In the genomic region with DNA sequence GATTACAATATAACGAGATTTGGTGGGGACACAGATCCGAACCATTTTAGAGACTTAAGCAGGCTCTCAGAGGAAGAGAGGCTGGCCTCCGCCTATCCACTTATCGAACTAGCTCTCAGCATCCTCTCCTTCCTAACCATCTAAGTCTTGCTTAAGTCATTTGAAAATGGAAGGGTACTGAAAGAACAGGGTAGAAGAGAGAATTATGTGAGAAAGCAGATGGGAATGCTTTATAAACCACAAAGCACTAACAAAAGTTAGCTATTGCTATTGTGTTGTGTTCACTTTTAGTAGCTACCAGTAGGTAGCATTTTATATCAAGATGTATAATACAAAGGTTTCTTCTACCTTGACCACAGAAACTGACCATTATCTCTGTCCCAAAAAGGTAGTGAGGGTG, we compare ENCODE assay signal across 25 cellular contexts.
"Had no signal": no experiment of that assay in that cellular context is flagged by ENCODE, and none has a peak within 500 bp of the region (broad histone marks: within the 10 kb centered on the region; RNA-seq: fewer than 3 reads in every experiment).

No MANE protein-coding gene starts in this region.

- ATAC-seq: activated T-helper 17 cell treated with anti-CD3 and anti-CD28 coated beads, Interleukin-2, amount 50 U/mL, for 72 hours; gastrocnemius medialis; left colon; naive thymus-derived CD8-positive, alpha-beta T cell; right cardiac atrium; stimulated activated naive CD8-positive, alpha-beta T cell treated with anti-CD3 and anti-CD28 coated beads, Interleukin-15, Interleukin-2, amounts not matched to agents 100 U/mL and 50 U/mL, for 24 hours; T-helper 17 cell had no signal

- H3K27ac Mint-ChIP-seq: activated CD4-positive, alpha-beta memory T cell treated with anti-CD3 and anti-CD28 coated beads, Interleukin-2, amount 10 ng/mL, durations not matched to agents 7 days and 5 days; activated CD4-positive, alpha-beta T cell treated with anti-CD3 and anti-CD28 coated beads, Interleukin-2, amount 10 ng/mL, durations not matched to agents 7 days and 5 days; activated T-cell treated with anti-CD3 and anti-CD28 coated beads, Interleukin-2, amount 50 U/mL, for 24 hours; activated T-helper 17 cell treated with anti-CD3 and anti-CD28 coated beads, Interleukin-2, amount 50 U/mL, for 72 hours; memory B cell; naive thymus-derived CD8-positive, alpha-beta T cell; neural progenitor cell; T-helper 17 cell had no signal

- H3K9me3 ChIP-seq: esophagus muscularis mucosa, gastrocnemius medialis, spleen, thoracic aorta had no signal

- H3K4me1 Mint-ChIP-seq: activated CD4-positive, alpha-beta memory T cell treated with anti-CD3 and anti-CD28 coated beads, Interleukin-2, amount 10 ng/mL, durations not matched to agents 7 days and 5 days; activated CD4-positive, alpha-beta T cell treated with anti-CD3 and anti-CD28 coated beads, Interleukin-2, amount 10 ng/mL, durations not matched to agents 7 days and 5 days; activated T-helper 17 cell treated with anti-CD3 and anti-CD28 coated beads, Interleukin-2, amount 50 U/mL, for 72 hours; T-helper 17 cell had no signal

- H3K27ac ChIP-seq: esophagus muscularis mucosa, gastrocnemius medialis, neural progenitor cell, spleen, thoracic aorta had no signal

- H3K4me3 Mint-ChIP-seq: activated CD4-positive, alpha-beta memory T cell treated with anti-CD3 and anti-CD28 coated beads, Interleukin-2, amount 10 ng/mL, durations not matched to agents 7 days and 5 days; activated CD4-positive, alpha-beta T cell treated with anti-CD3 and anti-CD28 coated beads, Interleukin-2, amount 10 ng/mL, durations not matched to agents 7 days and 5 days; activated T-cell treated with anti-CD3 and anti-CD28 coated beads, Interleukin-2, amount 50 U/mL, for 24 hours; activated T-helper 17 cell treated with anti-CD3 and anti-CD28 coated beads, Interleukin-2, amount 50 U/mL, for 72 hours; memory B cell; naive thymus-derived CD8-positive, alpha-beta T cell; neural progenitor cell; T-helper 17 cell had no signal

- H3K9me3 Mint-ChIP-seq: activated CD4-positive, alpha-beta memory T cell treated with anti-CD3 and anti-CD28 coated beads, Interleukin-2, amount 10 ng/mL, durations not matched to agents 7 days and 5 days; activated CD4-positive, alpha-beta T cell treated with anti-CD3 and anti-CD28 coated beads, Interleukin-2, amount 10 ng/mL, durations not matched to agents 7 days and 5 days; activated T-cell treated with anti-CD3 and anti-CD28 coated beads, Interleukin-2, amount 50 U/mL, for 24 hours; activated T-helper 17 cell treated with anti-CD3 and anti-CD28 coated beads, Interleukin-2, amount 50 U/mL, for 72 hours had no signal

- DNase-seq: activated CD4-positive, alpha-beta memory T cell treated with anti-CD3 and anti-CD28 coated beads, Interleukin-2, amount 10 ng/mL, durations not matched to agents 7 days and 5 days; activated CD4-positive, alpha-beta T cell treated with anti-CD3 and anti-CD28 coated beads, Interleukin-2, amount 10 ng/mL, durations not matched to agents 7 days and 5 days; activated CD4-positive, CD25-positive, alpha-beta regulatory T cell treated with anti-CD3 and anti-CD28 coated beads, Interleukin-2, amount 50 U/mL, for 72 hours; activated CD8-positive, alpha-beta memory T cell treated with anti-CD3 and anti-CD28 coated beads, Interleukin-2, amount 50 U/mL, for 48 hours; activated gamma-delta T cell treated with Interleukin-2 at 50 U/mL for 16 hours; activated naive CD4-positive, alpha-beta T cell treated with anti-CD3 and anti-CD28 coated beads, Interleukin-2, amount 50 U/mL, for 16 hours; activated T-cell treated with anti-CD3 and anti-CD28 coated beads, Interleukin-2, amount 50 U/mL, for 24 hours; amygdala; dermis blood vessel endothelial cell; effector CD4-positive, alpha-beta T cell; gastrocnemius medialis; glutamatergic neuron; islet precursor cell; left colon; naive thymus-derived CD8-positive, alpha-beta T cell; right cardiac atrium; spleen; stimulated activated naive CD8-positive, alpha-beta T cell treated with anti-CD3 and anti-CD28 coated beads, Interleukin-15, Interleukin-2, amounts not matched to agents 100 U/mL and 50 U/mL, for 24 hours; T-helper 17 cell; trophoblast cell had no signal

- H3K4me3 ChIP-seq: esophagus muscularis mucosa, gastrocnemius medialis, neural progenitor cell, spleen, thoracic aorta had no signal

- H3K36me3 Mint-ChIP-seq: memory B cell, neural progenitor cell had no signal
